In genomic region chr3:39202094-39202493, GRCh38 we compare ENCODE assay signal across 1 cellular context.
TF ChIP-seq lines count a peak whose summit lies in the region.

No MANE protein-coding gene starts in this region.

TF ChIP-seq in GM23338, 12 proteins besides CTCF, POLR2A, EP300 and RAD21 (continued from another document):
- TF ChIP-seq ETS1 (IDR thresholded peaks at IDR 0.05) (no peak), ZNF114 (CRISPR knock-in tag; IDR thresholded peaks at IDR 0.05) (no peak), EZH2 (IDR thresholded peaks at IDR 0.05; ENCODE audit: low read depth, unreplicated experiment) (no peak), CREB1 (CRISPR knock-in tag; IDR thresholded peaks at IDR 0.05; ENCODE audit: low read depth) (no peak), EZH2phosphoT487 (IDR thresholded peaks at IDR 0.05; ENCODE audit: unreplicated experiment) (no peak), JUNB (IDR thresholded peaks at IDR 0.05; ENCODE audit: unreplicated experiment) (no peak)
- TF ChIP-seq, protein P1, sequence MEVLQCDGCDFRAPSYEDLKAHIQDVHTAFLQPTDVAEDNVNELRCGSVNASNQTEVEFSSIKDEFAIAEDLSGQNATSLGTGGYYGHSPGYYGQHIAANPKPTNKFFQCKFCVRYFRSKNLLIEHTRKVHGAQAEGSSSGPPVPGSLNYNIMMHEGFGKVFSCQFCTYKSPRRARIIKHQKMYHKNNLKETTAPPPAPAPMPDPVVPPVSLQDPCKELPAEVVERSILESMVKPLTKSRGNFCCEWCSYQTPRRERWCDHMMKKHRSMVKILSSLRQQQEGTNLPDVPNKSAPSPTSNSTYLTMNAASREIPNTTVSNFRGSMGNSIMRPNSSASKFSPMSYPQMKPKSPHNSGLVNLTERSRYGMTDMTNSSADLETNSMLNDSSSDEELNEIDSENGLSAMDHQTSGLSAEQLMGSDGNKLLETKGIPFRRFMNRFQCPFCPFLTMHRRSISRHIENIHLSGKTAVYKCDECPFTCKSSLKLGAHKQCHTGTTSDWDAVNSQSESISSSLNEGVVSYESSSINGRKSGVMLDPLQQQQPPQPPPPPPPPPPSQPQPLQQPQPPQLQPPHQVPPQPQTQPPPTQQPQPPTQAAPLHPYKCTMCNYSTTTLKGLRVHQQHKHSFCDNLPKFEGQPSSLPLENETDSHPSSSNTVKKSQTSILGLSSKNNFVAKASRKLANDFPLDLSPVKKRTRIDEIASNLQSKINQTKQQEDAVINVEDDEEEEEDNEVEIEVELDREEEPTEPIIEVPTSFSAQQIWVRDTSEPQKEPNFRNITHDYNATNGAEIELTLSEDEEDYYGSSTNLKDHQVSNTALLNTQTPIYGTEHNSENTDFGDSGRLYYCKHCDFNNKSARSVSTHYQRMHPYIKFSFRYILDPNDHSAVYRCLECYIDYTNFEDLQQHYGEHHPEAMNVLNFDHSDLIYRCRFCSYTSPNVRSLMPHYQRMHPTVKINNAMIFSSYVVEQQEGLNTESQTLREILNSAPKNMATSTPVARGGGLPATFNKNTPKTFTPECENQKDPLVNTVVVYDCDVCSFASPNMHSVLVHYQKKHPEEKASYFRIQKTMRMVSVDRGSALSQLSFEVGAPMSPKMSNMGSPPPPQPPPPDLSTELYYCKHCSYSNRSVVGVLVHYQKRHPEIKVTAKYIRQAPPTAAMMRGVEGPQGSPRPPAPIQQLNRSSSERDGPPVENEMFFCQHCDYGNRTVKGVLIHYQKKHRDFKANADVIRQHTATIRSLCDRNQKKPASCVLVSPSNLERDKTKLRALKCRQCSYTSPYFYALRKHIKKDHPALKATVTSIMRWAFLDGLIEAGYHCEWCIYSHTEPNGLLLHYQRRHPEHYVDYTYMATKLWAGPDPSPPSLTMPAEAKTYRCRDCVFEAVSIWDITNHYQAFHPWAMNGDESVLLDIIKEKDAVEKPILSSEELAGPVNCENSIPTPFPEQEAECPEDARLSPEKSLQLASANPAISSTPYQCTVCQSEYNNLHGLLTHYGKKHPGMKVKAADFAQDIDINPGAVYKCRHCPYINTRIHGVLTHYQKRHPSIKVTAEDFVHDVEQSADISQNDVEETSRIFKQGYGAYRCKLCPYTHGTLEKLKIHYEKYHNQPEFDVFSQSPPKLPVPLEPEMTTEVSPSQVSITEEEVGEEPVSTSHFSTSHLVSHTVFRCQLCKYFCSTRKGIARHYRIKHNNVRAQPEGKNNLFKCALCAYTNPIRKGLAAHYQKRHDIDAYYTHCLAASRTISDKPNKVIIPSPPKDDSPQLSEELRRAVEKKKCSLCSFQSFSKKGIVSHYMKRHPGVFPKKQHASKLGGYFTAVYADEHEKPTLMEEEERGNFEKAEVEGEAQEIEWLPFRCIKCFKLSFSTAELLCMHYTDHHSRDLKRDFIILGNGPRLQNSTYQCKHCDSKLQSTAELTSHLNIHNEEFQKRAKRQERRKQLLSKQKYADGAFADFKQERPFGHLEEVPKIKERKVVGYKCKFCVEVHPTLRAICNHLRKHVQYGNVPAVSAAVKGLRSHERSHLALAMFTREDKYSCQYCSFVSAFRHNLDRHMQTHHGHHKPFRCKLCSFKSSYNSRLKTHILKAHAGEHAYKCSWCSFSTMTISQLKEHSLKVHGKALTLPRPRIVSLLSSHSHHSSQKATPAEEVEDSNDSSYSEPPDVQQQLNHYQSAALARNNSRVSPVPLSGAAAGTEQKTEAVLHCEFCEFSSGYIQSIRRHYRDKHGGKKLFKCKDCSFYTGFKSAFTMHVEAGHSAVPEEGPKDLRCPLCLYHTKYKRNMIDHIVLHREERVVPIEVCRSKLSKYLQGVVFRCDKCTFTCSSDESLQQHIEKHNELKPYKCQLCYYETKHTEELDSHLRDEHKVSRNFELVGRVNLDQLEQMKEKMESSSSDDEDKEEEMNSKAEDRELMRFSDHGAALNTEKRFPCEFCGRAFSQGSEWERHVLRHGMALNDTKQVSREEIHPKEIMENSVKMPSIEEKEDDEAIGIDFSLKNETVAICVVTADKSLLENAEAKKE (CRISPR knock-in tag; IDR thresholded peaks at IDR 0.05) = no peak
TF ChIP-seq in GM23338: peak in this region for 0.
